19 cellular contexts compared by ENCODE assay signal in the genomic region with DNA sequence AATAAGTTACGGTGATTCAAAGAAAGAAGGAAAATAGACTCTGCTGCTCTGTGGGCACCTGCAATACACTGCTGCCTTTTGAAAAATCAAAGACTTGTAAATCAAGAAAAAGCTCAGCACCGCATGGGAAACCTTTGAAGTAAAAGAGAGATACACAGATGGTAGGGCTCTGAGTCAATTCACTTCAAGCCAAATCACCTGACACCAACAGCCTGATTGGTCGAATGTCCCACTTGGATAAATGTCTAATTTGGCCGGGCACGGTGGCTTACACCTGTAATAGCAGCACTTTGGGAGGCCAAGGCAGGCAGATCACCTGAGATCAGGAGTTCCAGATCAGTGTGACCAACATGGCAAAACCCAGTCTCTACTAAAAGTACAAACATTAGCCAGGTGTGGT. TPM values are rescaled to one million over a fixed set of nuclear protein-coding genes. Genes with fewer than 3 reads are reported as not detected.
DNase-seq lines count a peak whose midpoint lies in the region; ATAC-seq and TF ChIP-seq lines count a peak whose summit lies in the region.
"Had no signal": no experiment of that assay in that cellular context is flagged by ENCODE, and none has a peak within 500 bp of the region (broad histone marks: within the 10 kb centered on the region; RNA-seq: fewer than 3 reads in every experiment).

No MANE protein-coding gene starts in this region.

- H3K36me3 Mint-ChIP-seq in activated CD4-positive, alpha-beta T cell treated with anti-CD3 and anti-CD28 coated beads, Interleukin-2, amount 10 ng/mL, durations not matched to agents 24 days and 14 days (ENCODE audit: low read depth), result peaks cover 18% of the 10 kb centered on the region
- H3K36me3 Mint-ChIP-seq in activated T-cell treated with anti-CD3 and anti-CD28 coated beads, Interleukin-2, amount 50 U/mL, for 72 hours (ENCODE audit: insufficient read depth in 2 of 2), result peaks cover 4 to 14% of the 10 kb centered on the region in 2 donors
- peaks cover 0 to 30% (median 0%) of the 10 kb centered on the region in 5 donors for H3K36me3 Mint-ChIP-seq in naive thymus-derived CD4-positive, alpha-beta T cell
- H3K36me3 Mint-ChIP-seq: natural killer cell had no signal

- H3K79me2 ChIP-seq in Loucy (ENCODE audit: insufficient read depth, low read length), result no peaks in the 10 kb centered on the region

- no peak overlapping the region for H2AFZ ChIP-seq in Loucy (ENCODE audit: low read length)

- peak overlapping the region; percentile 83 for H3K27ac ChIP-seq in naive thymus-derived CD4-positive, alpha-beta T cell (ENCODE audit: low read depth, low read length)
- H3K27ac ChIP-seq: BLaER1 had no signal

- no peak overlapping the region for H3K4me3 ChIP-seq in Loucy (ENCODE audit: low read length, poor library complexity, severe bottlenecking)
- H3K4me3 ChIP-seq in naive thymus-derived CD4-positive, alpha-beta T cell (ENCODE audit: low read length), result no peak overlapping the region
- H3K4me3 ChIP-seq: BLaER1 had no signal

- no peaks in the 10 kb centered on the region for H3K9me2 ChIP-seq in Loucy (replicated peaks; ENCODE audit: low read depth, low read length)

- H3K36me3 ChIP-seq in Loucy (ENCODE audit: insufficient read depth, low read length), result no peaks in the 10 kb centered on the region
- no peaks in the 10 kb centered on the region for H3K36me3 ChIP-seq in naive thymus-derived CD4-positive, alpha-beta T cell (ENCODE audit: control insufficient read depth in 2 of 3, insufficient read depth in 3 of 3, low read length in 3 of 3)
- H3K36me3 ChIP-seq: BLaER1 had no signal

- no peak for TF ChIP-seq CTCF in Loucy (conservative IDR thresholded peaks at IDR 0.05; ENCODE audit: low read length)

- peak; percentile 75 for DNase-seq in activated CD4-positive, alpha-beta T cell treated with anti-CD3 and anti-CD28 coated beads, Interleukin-2, amount 10 ng/mL, durations not matched to agents 24 days and 14 days
- no peak for DNase-seq in activated CD4-positive, alpha-beta T cell treated with anti-CD3 and anti-CD28 coated beads, Interleukin-2, amount 50 U/mL, for 4 hours
- peak; percentile 44 to 49 for DNase-seq in activated T-cell treated with anti-CD3 and anti-CD28 coated beads, Interleukin-2, amount 50 U/mL, for 72 hours
- peak in 7 of 9 donors; percentile 65 to 78 (median 76) for DNase-seq in naive thymus-derived CD4-positive, alpha-beta T cell
- DNase-seq in NCI-H446 treated with DMSO at 0.1 percent for 48 hours (lab: John Stamatoyannopoulos, UW), result no peak
- no peak for DNase-seq in putamen (ENCODE audit: low spot score)
- DNase-seq in NCI-H446 (lab: John Stamatoyannopoulos, UW), result no peak
- DNase-seq: GF-D8; Karpas-422; mesendoderm; natural killer cell; NCI-H1105; NCI-H2107; NCI-H524; RPMI8226; stimulated activated CD4-positive, alpha-beta T cell treated with anti-CD3 and anti-CD28 coated beads, Interleukin-4, amount 100 ng/mL, for 1 hour; SW 1271 had no signal

- no peaks in the 10 kb centered on the region for H3K27me3 Mint-ChIP-seq in activated CD4-positive, alpha-beta T cell treated with anti-CD3 and anti-CD28 coated beads, Interleukin-2, amount 10 ng/mL, durations not matched to agents 24 days and 14 days
- H3K27me3 Mint-ChIP-seq in activated T-cell treated with anti-CD3 and anti-CD28 coated beads, Interleukin-2, amount 50 U/mL, for 72 hours (ENCODE audit: low read depth), result no peaks in the 10 kb centered on the region
- no peaks in the 10 kb centered on the region for H3K27me3 Mint-ChIP-seq in naive thymus-derived CD4-positive, alpha-beta T cell

- POLR2A ChIA-PET in naive thymus-derived CD4-positive, alpha-beta T cell (lab: Charles Lee), result interaction anchor here (0.5 to 21.4 kb wide), 10 partner anchors 9 to 104 kb away, joined by 3 to 929 read pairs (median 6); a partner anchor contains a TSS

- peak overlapping the region; percentile 30 for H3K9ac ChIP-seq in Loucy (ENCODE audit: low read depth, low read length, poor library complexity, severe bottlenecking)
- H3K9ac ChIP-seq: BLaER1 had no signal

- no peaks in the 10 kb centered on the region for H3K9me3 ChIP-seq in Loucy (ENCODE audit: insufficient read depth, low read depth, low read length)
- H3K9me3 ChIP-seq in naive thymus-derived CD4-positive, alpha-beta T cell (ENCODE audit: control insufficient read depth in 2 of 3, low read length in 3 of 3), result no peaks in the 10 kb centered on the region
- H3K9me3 ChIP-seq: BLaER1 had no signal

- peaks cover 11% of the 10 kb centered on the region for H3K9me3 Mint-ChIP-seq in activated CD4-positive, alpha-beta T cell treated with anti-CD3 and anti-CD28 coated beads, Interleukin-2, amount 10 ng/mL, durations not matched to agents 24 days and 14 days
- H3K9me3 Mint-ChIP-seq in activated T-cell treated with anti-CD3 and anti-CD28 coated beads, Interleukin-2, amount 50 U/mL, for 72 hours, result no peaks in the 10 kb centered on the region
- H3K9me3 Mint-ChIP-seq in naive thymus-derived CD4-positive, alpha-beta T cell, result no peaks in the 10 kb centered on the region
- H3K9me3 Mint-ChIP-seq: natural killer cell had no signal

- peaks cover 74% of the 10 kb centered on the region for H3K4me1 ChIP-seq in Loucy (ENCODE audit: insufficient read depth, low read length, poor library complexity, severe bottlenecking)
- H3K4me1 ChIP-seq in naive thymus-derived CD4-positive, alpha-beta T cell (ENCODE audit: control insufficient read depth in 2 of 2, insufficient read depth in 2 of 2, low read length in 2 of 2), result peaks cover 61 to 80% of the 10 kb centered on the region in 2 donors

- H4K20me1 ChIP-seq in Loucy (ENCODE audit: insufficient read depth, low read length, poor library complexity, severe bottlenecking), result no peaks in the 10 kb centered on the region
- H4K20me1 ChIP-seq: BLaER1 had no signal

- H3K27ac Mint-ChIP-seq in activated CD4-positive, alpha-beta T cell treated with anti-CD3 and anti-CD28 coated beads, Interleukin-2, amount 10 ng/mL, durations not matched to agents 24 days and 14 days, result peak overlapping the region; percentile 88
- peak overlapping the region; percentile 85 for H3K27ac Mint-ChIP-seq in activated T-cell treated with anti-CD3 and anti-CD28 coated beads, Interleukin-2, amount 50 U/mL, for 72 hours
- peak overlapping the region; percentile 93 to 99 (median 98) for H3K27ac Mint-ChIP-seq in naive thymus-derived CD4-positive, alpha-beta T cell
- H3K27ac Mint-ChIP-seq: natural killer cell had no signal

- intact Hi-C loops in activated CD4-positive, alpha-beta T cell treated with anti-CD3 and anti-CD28 coated beads, Interleukin-2, amount 10 ng/mL, durations not matched to agents 24 days and 14 days (cut with micrococcal nuclease), result loop anchor here (5.0 to 10.0 kb wide), 3 partner anchors 159 to 529 kb away; a partner anchor contains a TSS
- intact Hi-C loops in naive thymus-derived CD4-positive, alpha-beta T cell (cut with micrococcal nuclease), result loop anchor here (1.0 to 5.0 kb wide), 5 partner anchors 8 to 159 kb away; a partner anchor contains a TSS

- no peak overlapping the region for H3K4me2 ChIP-seq in Loucy (ENCODE audit: low read depth, low read length, poor library complexity, severe bottlenecking)
- H3K4me2 ChIP-seq: BLaER1 had no signal

- peaks cover 62% of the 10 kb centered on the region for H3K4me1 Mint-ChIP-seq in activated CD4-positive, alpha-beta T cell treated with anti-CD3 and anti-CD28 coated beads, Interleukin-2, amount 10 ng/mL, durations not matched to agents 24 days and 14 days
- peaks cover 87% of the 10 kb centered on the region for H3K4me1 Mint-ChIP-seq in activated T-cell treated with anti-CD3 and anti-CD28 coated beads, Interleukin-2, amount 50 U/mL, for 72 hours (ENCODE audit: low read depth)
- H3K4me1 Mint-ChIP-seq in naive thymus-derived CD4-positive, alpha-beta T cell, result peaks cover 48 to 92% (median 84%) of the 10 kb centered on the region in 7 donors

- peak; percentile 55 to 65 for ATAC-seq in activated T-cell treated with anti-CD3 and anti-CD28 coated beads, Interleukin-2, amount 50 U/mL, for 72 hours (replicated peaks in 1 of 2)
- peak; percentile 58 for ATAC-seq in naive thymus-derived CD4-positive, alpha-beta T cell
- ATAC-seq: natural killer cell had no signal

- no peaks in the 10 kb centered on the region for H3K27me3 ChIP-seq in Loucy (ENCODE audit: insufficient read depth, low read length, poor library complexity, severe bottlenecking)
- H3K27me3 ChIP-seq in naive thymus-derived CD4-positive, alpha-beta T cell (ENCODE audit: control insufficient read depth in 2 of 2, insufficient read depth in 2 of 2, low read length in 2 of 2), result no peaks in the 10 kb centered on the region
- H3K27me3 ChIP-seq: BLaER1 had no signal

- peaks cover 12% of the 10 kb centered on the region; the same call in 1 of the 2 replicates for H3F3A ChIP-seq in Loucy (ENCODE audit: low read depth)

- H3K4me3 Mint-ChIP-seq in activated CD4-positive, alpha-beta T cell treated with anti-CD3 and anti-CD28 coated beads, Interleukin-2, amount 10 ng/mL, durations not matched to agents 24 days and 14 days, result peak overlapping the region; percentile 63
- peak overlapping the region; percentile 65 to 72 for H3K4me3 Mint-ChIP-seq in activated T-cell treated with anti-CD3 and anti-CD28 coated beads, Interleukin-2, amount 50 U/mL, for 72 hours
- peak overlapping the region; percentile 57 to 82 (median 73) for H3K4me3 Mint-ChIP-seq in naive thymus-derived CD4-positive, alpha-beta T cell
- H3K4me3 Mint-ChIP-seq: natural killer cell had no signal

- CTCF ChIA-PET in naive thymus-derived CD4-positive, alpha-beta T cell (lab: Charles Lee), result interaction anchor here (2.0 to 5.3 kb wide), 4 partner anchors 19 to 67 kb away, joined by 8 to 44 read pairs (median 17); a partner anchor contains a TSS

RNA-seq across cellular contexts. Expression of a gene that starts 19.2 kb away (rescaled TPM):
- total RNA-seq in activated CD4-positive, alpha-beta T cell treated with anti-CD3 and anti-CD28 coated beads, Interleukin-2, amount 10 ng/mL, durations not matched to agents 24 days and 14 days, result 31.2 and 31.6 TPM in 2 replicates
- 100 to 1,000 TPM; 103 to 151 TPM for total RNA-seq in activated T-cell treated with anti-CD3 and anti-CD28 coated beads, Interleukin-2, amount 50 U/mL, for 72 hours
- 100 to 1,000 TPM in 4 of 5 experiments, 10 to 100 TPM in 1; 68.5 to 247 (median 183) TPM for total RNA-seq in naive thymus-derived CD4-positive, alpha-beta T cell
- 100 to 1,000 TPM; 171 to 179 TPM for polyA plus RNA-seq in naive thymus-derived CD4-positive, alpha-beta T cell

Comparison
In these comparisons a context has a peak if more than half of its experiments do, and no peak if none do; other contexts are left out.
1. DNase-seq: peak in activated CD4-positive, alpha-beta T cell treated with anti-CD3 and anti-CD28 coated beads, Interleukin-2, amount 10 ng/mL, durations not matched to agents 24 days and 14 days (single experiment), activated T-cell treated with anti-CD3 and anti-CD28 coated beads, Interleukin-2, amount 50 U/mL, for 72 hours (2 of 2) and naive thymus-derived CD4-positive, alpha-beta T cell (7 of 9); none in activated CD4-positive, alpha-beta T cell treated with anti-CD3 and anti-CD28 coated beads, Interleukin-2, amount 50 U/mL, for 4 hours (0 of 2), NCI-H446 treated with DMSO at 0.1 percent for 48 hours (single experiment), putamen (single experiment) and NCI-H446 (0 of 2).
2. Peak in every context shown above with its lines, with median percentiles within 50 percentile points of each other: H3K27ac Mint-ChIP-seq and H3K4me3 Mint-ChIP-seq.